28 cellular contexts compared by ENCODE assay signal in the genomic region with DNA sequence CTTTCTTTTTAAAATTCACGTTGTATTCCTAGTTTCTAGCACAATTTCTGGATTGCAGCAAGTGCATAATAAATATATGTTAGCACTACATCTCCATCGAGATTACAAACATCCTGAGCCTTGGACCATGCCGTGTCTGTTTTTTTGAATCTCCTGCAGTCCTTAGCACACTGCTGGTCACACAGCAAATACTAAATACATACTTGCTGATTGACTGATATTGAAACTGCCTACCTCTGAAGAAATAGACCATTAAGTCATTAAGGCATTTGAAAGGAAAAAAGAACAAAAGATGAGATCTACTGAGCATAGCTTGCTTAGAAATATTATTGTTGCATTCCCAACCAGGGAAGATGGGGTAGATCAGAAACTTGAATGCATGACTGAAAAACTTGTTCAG.
"Had no signal": no experiment of that assay in that cellular context is flagged by ENCODE, and none has a peak within 500 bp of the region (broad histone marks: within the 10 kb centered on the region; RNA-seq: fewer than 3 reads in every experiment).

No MANE protein-coding gene starts in this region.

- H3K36me3 ChIP-seq: brain microvascular endothelial cell, MG63, Peyer's patch had no signal

- H3K4me3 ChIP-seq: MG63, Peyer's patch had no signal

- H3K27ac ChIP-seq: brain microvascular endothelial cell, Peyer's patch had no signal

- ATAC-seq: activated CD4-positive, alpha-beta T cell treated with anti-CD3 and anti-CD28 coated beads for 36 hours; activated CD8-positive, alpha-beta T cell treated with anti-CD3 and anti-CD28 coated beads, Interleukin-2, amount 10 ng/mL, durations not matched to agents 7 days and 5 days; activated naive CD8-positive, alpha-beta T cell treated with anti-CD3 and anti-CD28 coated beads, Interleukin-2, amount 50 U/mL, for 24 hours; PC-3 had no signal

- DNase-seq: activated CD4-positive, alpha-beta T cell treated with anti-CD3 and anti-CD28 coated beads for 36 hours; activated CD4-positive, alpha-beta T cell treated with anti-CD3 and anti-CD28 coated beads, Interleukin-2, amount 10 ng/mL, durations not matched to agents 7 days and 5 days; activated CD4-positive, alpha-beta T cell treated with anti-CD3 and anti-CD28 coated beads, Interleukin-2, amount 50 U/mL, for 48 hours; activated CD8-positive, alpha-beta T cell treated with anti-CD3 and anti-CD28 coated beads, Interleukin-2, amount 10 ng/mL, durations not matched to agents 7 days and 5 days; activated gamma-delta T cell treated with Interleukin-2 at 50 U/mL for 16 hours; activated naive CD4-positive, alpha-beta T cell treated with anti-CD3 and anti-CD28 coated beads for 36 hours; activated naive CD8-positive, alpha-beta T cell treated with anti-CD3 and anti-CD28 coated beads, Interleukin-2, amount 50 U/mL, for 24 hours; activated T-cell treated with anti-CD3 and anti-CD28 coated beads, Interleukin-2, amount 50 U/mL, for 24 hours; aorta; brain microvascular endothelial cell; central memory CD4-positive, alpha-beta T cell; MG63; NCI-H1048; NCI-H1105 treated with DMSO at 0.1 percent for 48 hours; NCI-H1436; NCI-H1694; NCI-H1930; NCI-H2081 treated with DMSO at 0.1 percent for 48 hours; NCI-H345; NCI-H526; NCI-H748 treated with DMSO at 0.1 percent for 48 hours; NK-92 treated with Interleukin-12 subunit alpha and Interleukin-12 subunit beta, amount 100 ng/mL, for 24 hours; PC-3; Peyer's patch; RPMI8226; SIG-M5; T1000 had no signal

- H3K4me1 ChIP-seq: Peyer's patch had no signal

- H3K27me3 ChIP-seq: brain microvascular endothelial cell, MG63, Peyer's patch had no signal

- H3K9me3 ChIP-seq: MG63, Peyer's patch had no signal

- FAIRE-seq: TTC549 had no signal
